In the genomic region with DNA sequence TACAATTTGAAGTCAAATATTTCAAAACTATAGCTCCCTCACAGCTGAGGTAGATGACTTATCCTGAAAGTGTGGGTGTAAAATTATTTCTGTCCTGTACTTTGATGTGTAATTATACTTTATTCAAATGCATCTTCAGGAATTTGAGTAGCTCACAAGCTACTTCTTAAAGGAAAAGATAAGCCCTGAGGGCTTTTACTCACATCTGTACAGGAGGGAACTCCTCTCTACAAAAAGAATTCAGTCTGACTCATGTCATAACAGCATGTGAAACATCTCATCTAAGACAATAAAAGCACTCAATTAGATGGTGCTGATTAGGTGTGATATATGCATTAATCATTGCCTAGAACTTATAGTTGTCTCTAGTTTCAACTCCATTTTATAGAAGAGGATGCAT, we compare ENCODE assay signal across 23 cellular contexts.
"Had no signal": no experiment of that assay in that cellular context is flagged by ENCODE, and none has a peak within 500 bp of the region (broad histone marks: within the 10 kb centered on the region; RNA-seq: fewer than 3 reads in every experiment).

No MANE protein-coding gene starts in this region.

- H3K27ac Mint-ChIP-seq: activated naive CD4-positive, alpha-beta T cell treated with anti-CD3 and anti-CD28 coated beads, Interleukin-2, amount 50 U/mL, for 72 hours; activated T-cell treated with anti-CD3 and anti-CD28 coated beads, Interleukin-2, amount 50 U/mL, for 24 hours; activated T-helper 17 cell treated with anti-CD3 and anti-CD28 coated beads, Interleukin-2, amount 50 U/mL, for 72 hours; effector memory CD8-positive, alpha-beta T cell; naive thymus-derived CD8-positive, alpha-beta T cell; stimulated activated effector memory CD8-positive, alpha-beta T cell treated with anti-CD3 and anti-CD28 coated beads, Interleukin-12 subunit alpha, Interleukin-12 subunit beta, amount 100 ng/mL, for 72 hours; WTC11 had no signal

- FAIRE-seq: endothelial cell of umbilical vein, small intestine, urothelium cell line had no signal

- ATAC-seq: activated naive CD4-positive, alpha-beta T cell treated with anti-CD3 and anti-CD28 coated beads, Interleukin-2, amount 50 U/mL, for 72 hours; activated T-helper 17 cell treated with anti-CD3 and anti-CD28 coated beads, Interleukin-2, amount 50 U/mL, for 72 hours; effector memory CD8-positive, alpha-beta T cell; heart right ventricle; lower lobe of right lung; naive thymus-derived CD8-positive, alpha-beta T cell; sciatic nerve; stimulated activated effector memory CD8-positive, alpha-beta T cell treated with anti-CD3 and anti-CD28 coated beads, Interleukin-12 subunit alpha, Interleukin-12 subunit beta, amount 100 ng/mL, for 72 hours; WTC11 had no signal

- H3K36me3 ChIP-seq: ascending aorta, brain microvascular endothelial cell, colonic mucosa, heart right ventricle, lower lobe of right lung, stomach, transverse colon had no signal

- H3K9me3 ChIP-seq: ascending aorta, colonic mucosa, lower lobe of right lung, transverse colon had no signal

- H3K4me1 ChIP-seq: ascending aorta, colonic mucosa, heart right ventricle, lower lobe of right lung, stomach, transverse colon had no signal

- H3K27me3 ChIP-seq: ascending aorta, brain microvascular endothelial cell, colonic mucosa, dorsolateral prefrontal cortex, heart right ventricle, stomach, transverse colon had no signal

- H3K9me3 Mint-ChIP-seq: activated T-helper 17 cell treated with anti-CD3 and anti-CD28 coated beads, Interleukin-2, amount 50 U/mL, for 72 hours; effector memory CD8-positive, alpha-beta T cell had no signal

- H3K4me3 Mint-ChIP-seq: activated T-cell treated with anti-CD3 and anti-CD28 coated beads, Interleukin-2, amount 50 U/mL, for 24 hours; activated T-helper 17 cell treated with anti-CD3 and anti-CD28 coated beads, Interleukin-2, amount 50 U/mL, for 72 hours; effector memory CD8-positive, alpha-beta T cell; naive thymus-derived CD8-positive, alpha-beta T cell; stimulated activated effector memory CD8-positive, alpha-beta T cell treated with anti-CD3 and anti-CD28 coated beads, Interleukin-12 subunit alpha, Interleukin-12 subunit beta, amount 100 ng/mL, for 72 hours; WTC11 had no signal

- H3K4me1 Mint-ChIP-seq: activated T-helper 17 cell treated with anti-CD3 and anti-CD28 coated beads, Interleukin-2, amount 50 U/mL, for 72 hours; naive thymus-derived CD8-positive, alpha-beta T cell; stimulated activated effector memory CD8-positive, alpha-beta T cell treated with anti-CD3 and anti-CD28 coated beads, Interleukin-12 subunit alpha, Interleukin-12 subunit beta, amount 100 ng/mL, for 72 hours had no signal

- DNase-seq: activated CD8-positive, alpha-beta memory T cell treated with anti-CD3 and anti-CD28 coated beads, Interleukin-2, amount 50 U/mL, for 4 hours; activated T-cell treated with anti-CD3 and anti-CD28 coated beads, Interleukin-2, amount 50 U/mL, for 24 hours; brain microvascular endothelial cell; colonic mucosa; dorsolateral prefrontal cortex; effector memory CD8-positive, alpha-beta T cell; heart right ventricle; islet precursor cell; lower lobe of right lung; naive thymus-derived CD8-positive, alpha-beta T cell; small intestine; stimulated activated CD4-positive, alpha-beta T cell treated with anti-CD3 and anti-CD28 coated beads, Interleukin-2, amount 100 ng/mL, for 24 hours; stomach; T1000; transverse colon had no signal

- H3K27ac ChIP-seq: ascending aorta, brain microvascular endothelial cell, colonic mucosa, heart right ventricle, lower lobe of right lung, stomach, transverse colon had no signal

- H3K27me3 Mint-ChIP-seq: activated T-cell treated with anti-CD3 and anti-CD28 coated beads, Interleukin-2, amount 50 U/mL, for 24 hours; activated T-helper 17 cell treated with anti-CD3 and anti-CD28 coated beads, Interleukin-2, amount 50 U/mL, for 72 hours; effector memory CD8-positive, alpha-beta T cell; naive thymus-derived CD8-positive, alpha-beta T cell had no signal

- H3K36me3 Mint-ChIP-seq: activated naive CD4-positive, alpha-beta T cell treated with anti-CD3 and anti-CD28 coated beads, Interleukin-2, amount 50 U/mL, for 72 hours; naive thymus-derived CD8-positive, alpha-beta T cell; stimulated activated effector memory CD8-positive, alpha-beta T cell treated with anti-CD3 and anti-CD28 coated beads, Interleukin-12 subunit alpha, Interleukin-12 subunit beta, amount 100 ng/mL, for 72 hours; WTC11 had no signal

- H3K4me3 ChIP-seq: ascending aorta, colonic mucosa, dorsolateral prefrontal cortex, heart right ventricle, lower lobe of right lung, stomach, transverse colon had no signal
